11 cellular contexts compared by ENCODE assay signal in genomic region chr1:213538251-213538650, GRCh38.
"Had no signal": no experiment of that assay in that cellular context is flagged by ENCODE, and none has a peak within 500 bp of the region (broad histone marks: within the 10 kb centered on the region; RNA-seq: fewer than 3 reads in every experiment).

No MANE protein-coding gene starts in this region.

- H3K4me3 Mint-ChIP-seq: GM23338, H9, HFFc6 had no signal

- DNase-seq: GM23248, GOT3, H7, H9, HCEC 1CT, HFFc6 had no signal

- H3K4me3 ChIP-seq: GM23248, GM23338, HAP-1 had no signal

- FAIRE-seq: H1, H54 had no signal

- H3K4me1 ChIP-seq: HAP-1 had no signal

- H3K9me3 Mint-ChIP-seq: GM23338, H9 had no signal

- H2AFZ ChIP-seq: GM23248, GM23338 had no signal

- H3K9me3 ChIP-seq: HAP-1 had no signal

- H3K36me3 ChIP-seq: HAP-1 had no signal

- H3K9ac ChIP-seq: GM23248 had no signal

- H3K4me2 ChIP-seq: GM23338 had no signal

- ATAC-seq: GM23338, HCT116 had no signal

- H3K4me1 Mint-ChIP-seq: GM23338, H9 had no signal

- H3K27ac Mint-ChIP-seq: GM23338, H9, HFFc6 had no signal

- H3K27ac ChIP-seq: GM23248 had no signal
